Comparison of ENCODE assay signal across 15 cellular contexts in the genomic region with DNA sequence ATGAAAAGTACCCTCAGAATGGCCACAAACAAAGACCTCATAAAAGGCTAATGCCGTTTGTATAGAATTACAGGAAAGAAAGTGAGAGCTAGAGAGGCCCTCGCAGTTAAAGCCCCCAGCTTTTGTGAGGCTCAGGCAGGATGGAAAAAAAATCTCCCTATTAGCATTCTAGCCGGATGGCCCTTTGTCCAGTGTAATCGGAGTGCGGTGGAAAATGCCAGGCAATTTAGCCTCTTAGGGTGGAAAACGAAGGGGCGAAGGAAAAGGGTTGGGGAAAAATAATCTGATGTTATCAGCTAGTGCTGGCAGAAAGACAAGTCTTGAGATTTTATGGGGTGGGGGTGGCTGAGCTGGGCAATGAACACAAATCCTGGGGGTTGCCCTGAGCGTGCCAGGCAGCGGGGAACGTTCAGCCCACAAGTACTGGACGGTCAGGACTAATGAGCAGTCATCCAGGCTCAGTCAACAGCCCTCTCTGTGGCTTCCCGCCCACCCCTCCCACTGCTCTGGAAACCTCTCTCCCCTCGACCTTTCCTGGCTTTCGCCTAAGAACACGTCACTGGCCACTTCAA.
DNase-seq lines count a peak whose midpoint lies in the region; ATAC-seq, FAIRE-seq and TF ChIP-seq lines count a peak whose summit lies in the region.
"Had no signal": no experiment of that assay in that cellular context is flagged by ENCODE, and none has a peak within 500 bp of the region (broad histone marks: within the 10 kb centered on the region; RNA-seq: fewer than 3 reads in every experiment).

No MANE protein-coding gene starts in this region.

- H3K4me1 ChIP-seq in H9 (ENCODE audit: insufficient read depth, low read length) (peaks cover 22% of the 10 kb centered on the region), endothelial cell of umbilical vein (ENCODE audit: control insufficient read depth, extremely low read depth, insufficient read depth, low read length) (peaks cover 2% of the 10 kb centered on the region)

- H3K79me1 ChIP-seq in H9 (ENCODE audit: insufficient read depth, low read depth, low read length, poor library complexity, severe bottlenecking) = no peaks in the 10 kb centered on the region

- no peak for TF ChIP-seq POLR2A in endothelial cell of umbilical vein (IDR thresholded peaks at IDR 0.05; ENCODE audit: low read depth, low read length)

- H3T11ph ChIP-seq in H9 (ENCODE audit: low read length) = no peak overlapping the region

- peaks cover 58 to 60% of the 10 kb centered on the region in 2 experiments for H3K4me1 Mint-ChIP-seq in H9
- H3K4me1 Mint-ChIP-seq in T-helper 2 cell treated with Interferon-gamma antibody and Interleukin-4, amounts not matched to agents 5 μg/mL and 100 μg/mL, for 36 hours (ENCODE audit: low read depth) = peaks cover 5% of the 10 kb centered on the region

- H3K9me3 ChIP-seq in H9 (ENCODE audit: control insufficient read depth, low read depth, low read length) (no peaks in the 10 kb centered on the region), endothelial cell of umbilical vein (replicated peaks; ENCODE audit: control insufficient read depth, insufficient read depth, low read length) (no peaks in the 10 kb centered on the region)
- H3K9me3 ChIP-seq: adrenal gland had no signal

- BruUV-seq in endothelial cell of umbilical vein (replicated peaks; lab: Mats Ljungman, UMichigan) = no TSS peak

- H3K4me2 ChIP-seq in H9 (ENCODE audit: insufficient read depth, insufficient read length, low read length) (no peak overlapping the region), endothelial cell of umbilical vein (ENCODE audit: insufficient read depth, low read length) (no peak overlapping the region)

- H3K23me2 ChIP-seq in H9 (ENCODE audit: insufficient read length, low read depth, low read length, poor library complexity, severe bottlenecking) = no peaks in the 10 kb centered on the region

- H3K27ac ChIP-seq in H9 (ENCODE audit: insufficient read length, low read depth, low read length) (no peak overlapping the region), endothelial cell of umbilical vein (ENCODE audit: insufficient read depth, low read depth, low read length) (no peak overlapping the region)
- H3K27ac ChIP-seq: adrenal gland had no signal

- H3K9me1 ChIP-seq in endothelial cell of umbilical vein (replicated peaks; ENCODE audit: control insufficient read depth, extremely low read depth, insufficient read depth, low read length) = no peaks in the 10 kb centered on the region

- H3K23ac ChIP-seq in H9 (ENCODE audit: insufficient read length, low read depth, low read length) = no peak overlapping the region

- no CpG with 5 or more reads among the region's 15 CpGs for WGBS in H9 (ENCODE audit: extremely low coverage, insufficient read length, low lambda C conversion rate)

- no peak overlapping the region; the same call in 1 of the 2 replicates for H3K14ac ChIP-seq in H9 (ENCODE audit: insufficient read depth, low read length)

- H3K27ac Mint-ChIP-seq in H9 = peak overlapping the region; percentile 37 to 89 (median 56); a peak in 4 of 7 replicates
- H3K27ac Mint-ChIP-seq in T-helper 2 cell treated with Interferon-gamma antibody and Interleukin-4, amounts not matched to agents 5 μg/mL and 100 μg/mL, for 36 hours = no peak overlapping the region
- H3K27ac Mint-ChIP-seq: CD4-positive, alpha-beta T cell; T-cell had no signal

- no peak overlapping the region for H4K91ac ChIP-seq in H9 (ENCODE audit: insufficient read length, low read depth, low read length)

- dilution Hi-C loops in endothelial cell of umbilical vein (cut with MboI; ENCODE audit: extremely low pct_ligation_motif_present, low sequenced_read_pairs) = no loop called here

- no peaks in the 10 kb centered on the region for H3K36me3 ChIP-seq in endothelial cell of umbilical vein (ENCODE audit: control insufficient read depth in 2 of 2, extremely low read depth in 1 of 2, insufficient read depth in 2 of 2, low read length in 2 of 2)
- H3K36me3 ChIP-seq: adrenal gland had no signal

- CTCF ChIA-PET in endothelial cell of umbilical vein (lab: Charles Lee) = no interaction called here

- DNase-seq in H9 (no peak), NCI-H69 (lab: John Stamatoyannopoulos, UW) (peak; percentile 45), endothelial cell of umbilical vein (ENCODE audit: low read depth, low spot score) (peak; percentile 69), putamen (ENCODE audit: low spot score) (peak; percentile 55)
- no peak for DNase-seq in activated effector memory CD4-positive, alpha-beta T cell treated with anti-CD3 and anti-CD28 coated beads, Interleukin-2, amount 50 U/mL, for 16 hours
- no peak for DNase-seq in T-helper 2 cell treated with Interferon-gamma antibody and Interleukin-4, amounts not matched to agents 5 μg/mL and 100 μg/mL, for 36 hours (ENCODE audit: low spot score)
- DNase-seq: adrenal gland; CD4-positive, alpha-beta T cell; islet precursor cell; NCI-H446; occipital lobe; T-cell had no signal

- H2BK12ac ChIP-seq in H9 (ENCODE audit: insufficient read length, low read depth, low read length) = no peak overlapping the region

- H3K27me3 ChIP-seq in H9 (ENCODE audit: insufficient read depth, low read length) (no peaks in the 10 kb centered on the region), endothelial cell of umbilical vein (ENCODE audit: control insufficient read depth in 2 of 2, insufficient read depth in 2 of 2, low read length in 2 of 2) (no peaks in the 10 kb centered on the region)
- H3K27me3 ChIP-seq: adrenal gland had no signal

- no peak overlapping the region for H3K4me3 ChIP-seq in endothelial cell of umbilical vein (replicated peaks in 1 of 3; ENCODE audit: insufficient read depth in 1 of 3, low read depth in 1 of 3, low read length in 3 of 3)
- H3K4me3 ChIP-seq: adrenal gland had no signal

- ATAC-seq in GM19452 (IDR thresholded peaks at IDR 0.05; ENCODE audit: unreplicated experiment) = no peak
- ATAC-seq in GM21381 (IDR thresholded peaks at IDR 0.05; ENCODE audit: unreplicated experiment) = no peak
- ATAC-seq: esophagus mucosa, T-cell had no signal

- H2BK20ac ChIP-seq in H9 (ENCODE audit: low read depth, low read length, poor library complexity, severe bottlenecking) = no peak overlapping the region

- TF ChIP-seq CTCF in H9 (conservative IDR thresholded peaks at IDR 0.05) (no peak), endothelial cell of umbilical vein (IDR thresholded peaks at IDR 0.05; ENCODE audit: extremely low read depth in 1 of 2, insufficient read depth in 1 of 2, low read depth in 1 of 2, low read length in 2 of 2) (no peak)

- H3K27me3 Mint-ChIP-seq in H9 (ENCODE audit: low read depth) = peaks cover 3% of the 10 kb centered on the region
- peaks cover 51% of the 10 kb centered on the region for H3K27me3 Mint-ChIP-seq in T-helper 2 cell treated with Interferon-gamma antibody and Interleukin-4, amounts not matched to agents 5 μg/mL and 100 μg/mL, for 36 hours (ENCODE audit: low read depth)
- H3K27me3 Mint-ChIP-seq: CD4-positive, alpha-beta T cell had no signal

- no peak for FAIRE-seq in endothelial cell of umbilical vein (lab: Jason Lieb, UNC)

- no peak overlapping the region for H3K56ac ChIP-seq in H9 (ENCODE audit: insufficient read length, low read depth, low read length)

- peaks cover 0 to 7% (median 0%) of the 10 kb centered on the region in 3 experiments; a peak in 3 of 7 replicates for H3K36me3 Mint-ChIP-seq in H9 (ENCODE audit: insufficient read depth in 1 of 3, low read depth in 3 of 3)
- no peaks in the 10 kb centered on the region for H3K36me3 Mint-ChIP-seq in T-helper 2 cell treated with Interferon-gamma antibody and Interleukin-4, amounts not matched to agents 5 μg/mL and 100 μg/mL, for 36 hours (ENCODE audit: low read depth)
- H3K36me3 Mint-ChIP-seq: T-cell had no signal

- no peaks in the 10 kb centered on the region for H3K9me3 Mint-ChIP-seq in H9
- no peaks in the 10 kb centered on the region for H3K9me3 Mint-ChIP-seq in T-helper 2 cell treated with Interferon-gamma antibody and Interleukin-4, amounts not matched to agents 5 μg/mL and 100 μg/mL, for 36 hours
- H3K9me3 Mint-ChIP-seq: CD4-positive, alpha-beta T cell; T-cell had no signal

- no peak overlapping the region for H2AFZ ChIP-seq in H9 (ENCODE audit: low read length)
- H2AFZ ChIP-seq in endothelial cell of umbilical vein (ENCODE audit: low read depth, low read length) = no peak overlapping the region

- 0 out of 5 replicates have a peak overlapping the region, but pooled peaks of 1 of the 2 experiments have one; percentile 10 for H3K4me3 Mint-ChIP-seq in H9
- no peak overlapping the region for H3K4me3 Mint-ChIP-seq in T-helper 2 cell treated with Interferon-gamma antibody and Interleukin-4, amounts not matched to agents 5 μg/mL and 100 μg/mL, for 36 hours
- H3K4me3 Mint-ChIP-seq: CD4-positive, alpha-beta T cell; T-cell had no signal

- no peak overlapping the region for H4K8ac ChIP-seq in H9 (replicated peaks; ENCODE audit: insufficient read length, low read depth, low read length)

- H2AK5ac ChIP-seq in H9 (ENCODE audit: insufficient read length, low read length) = no peak overlapping the region

- H2BK120ac ChIP-seq in H9 (ENCODE audit: low read depth, low read length, poor library complexity, severe bottlenecking) = no peak overlapping the region

- H3K9ac ChIP-seq in H9 (ENCODE audit: extremely low read depth, insufficient read length, low read length) (no peak overlapping the region), endothelial cell of umbilical vein (replicated peaks; ENCODE audit: extremely low read depth, insufficient read depth, low read length) (no peak overlapping the region)

- no peak overlapping the region for H3K18ac ChIP-seq in H9 (ENCODE audit: insufficient read length, low read depth, low read length)

- H4K20me1 ChIP-seq in H9 (ENCODE audit: control insufficient read depth, insufficient read depth, insufficient read length) = no peaks in the 10 kb centered on the region
- H4K20me1 ChIP-seq in endothelial cell of umbilical vein (replicated peaks; ENCODE audit: control insufficient read depth, extremely low read depth, insufficient read depth, low read length) = no peaks in the 10 kb centered on the region

- H3K4ac ChIP-seq in H9 (ENCODE audit: low read depth, low read length) = no peak overlapping the region

- no peak overlapping the region for H4K5ac ChIP-seq in H9 (ENCODE audit: insufficient read length, low read depth, low read length)

- intact Hi-C loops in endothelial cell of umbilical vein (cut with micrococcal nuclease) = no loop called here

- POLR2A ChIA-PET in endothelial cell of umbilical vein (lab: Charles Lee) = no interaction called here

- H2BK15ac ChIP-seq in H9 (ENCODE audit: low read depth, low read length) = no peak overlapping the region

- H2BK5ac ChIP-seq in H9 (ENCODE audit: insufficient read length, low read length) = no peak overlapping the region

- no peaks in the 10 kb centered on the region; the same call in 1 of the 2 replicates for H3K79me2 ChIP-seq in H9 (ENCODE audit: insufficient read depth, low read length)
- no peaks in the 10 kb centered on the region for H3K79me2 ChIP-seq in endothelial cell of umbilical vein (ENCODE audit: control insufficient read depth, insufficient read depth, low read length)

TF ChIP-seq in endothelial cell of umbilical vein, 7 proteins besides CTCF, POLR2A, EP300 and RAD21 (continues in another document):
- no peak for TF ChIP-seq MYC (IDR thresholded peaks at IDR 0.05; ENCODE audit: low read depth, low read length)
- no peak for TF ChIP-seq FOS (IDR thresholded peaks at IDR 0.05; ENCODE audit: borderline replicate concordance, insufficient read depth, low read length)
- TF ChIP-seq POLR2AphosphoS5 (IDR thresholded peaks at IDR 0.05; ENCODE audit: insufficient read depth, low read depth, low read length) = no peak

Comparison
In these comparisons a context has a peak if more than half of its experiments do, and no peak if none do; other contexts are left out.
1. DNase-seq: peak in NCI-H69 (single experiment), endothelial cell of umbilical vein (single experiment) and putamen (single experiment); none in H9 (single experiment), activated effector memory CD4-positive, alpha-beta T cell treated with anti-CD3 and anti-CD28 coated beads, Interleukin-2, amount 50 U/mL, for 16 hours (single experiment) and T-helper 2 cell treated with Interferon-gamma antibody and Interleukin-4, amounts not matched to agents 5 μg/mL and 100 μg/mL, for 36 hours (single experiment).